ENCODE assay signal across 2 cellular contexts in genomic region chr11:24489477-24489876, GRCh38.
TF ChIP-seq lines count a peak whose summit lies in the region.

No MANE protein-coding gene starts in this region.

TF ChIP-seq in HepG2, 621 proteins besides CTCF, POLR2A, EP300 and RAD21:
- TF ChIP-seq BORCS8-MEF2B (CRISPR knock-in tag; IDR thresholded peaks at IDR 0.05) (no peak), REXO4 (CRISPR knock-in tag; IDR thresholded peaks at IDR 0.05; ENCODE audit: borderline replicate concordance) (no peak), SP140L (CRISPR knock-in tag; IDR thresholded peaks at IDR 0.05; ENCODE audit: borderline replicate concordance) (no peak), ZNF614 (CRISPR knock-in tag; IDR thresholded peaks at IDR 0.05; ENCODE audit: borderline replicate concordance) (no peak), SMAD1 (CRISPR knock-in tag; IDR thresholded peaks at IDR 0.05; ENCODE audit: borderline replicate concordance, low read depth) (no peak), ATF7 (IDR thresholded peaks at IDR 0.05) (no peak), ATF7 (CRISPR knock-in tag; IDR thresholded peaks at IDR 0.05) (no peak), GTF3A (CRISPR knock-in tag; conservative IDR thresholded peaks at IDR 0.05) (no peak), RERE (CRISPR knock-in tag; IDR thresholded peaks at IDR 0.05; ENCODE audit: low read depth) (no peak), RCOR2 (CRISPR knock-in tag; IDR thresholded peaks at IDR 0.05) (no peak), ZBTB2 (CRISPR knock-in tag; IDR thresholded peaks at IDR 0.05; ENCODE audit: low read depth) (no peak), SIX1 (CRISPR knock-in tag; IDR thresholded peaks at IDR 0.05; ENCODE audit: borderline replicate concordance) (no peak)
- TF ChIP-seq, protein P1, sequence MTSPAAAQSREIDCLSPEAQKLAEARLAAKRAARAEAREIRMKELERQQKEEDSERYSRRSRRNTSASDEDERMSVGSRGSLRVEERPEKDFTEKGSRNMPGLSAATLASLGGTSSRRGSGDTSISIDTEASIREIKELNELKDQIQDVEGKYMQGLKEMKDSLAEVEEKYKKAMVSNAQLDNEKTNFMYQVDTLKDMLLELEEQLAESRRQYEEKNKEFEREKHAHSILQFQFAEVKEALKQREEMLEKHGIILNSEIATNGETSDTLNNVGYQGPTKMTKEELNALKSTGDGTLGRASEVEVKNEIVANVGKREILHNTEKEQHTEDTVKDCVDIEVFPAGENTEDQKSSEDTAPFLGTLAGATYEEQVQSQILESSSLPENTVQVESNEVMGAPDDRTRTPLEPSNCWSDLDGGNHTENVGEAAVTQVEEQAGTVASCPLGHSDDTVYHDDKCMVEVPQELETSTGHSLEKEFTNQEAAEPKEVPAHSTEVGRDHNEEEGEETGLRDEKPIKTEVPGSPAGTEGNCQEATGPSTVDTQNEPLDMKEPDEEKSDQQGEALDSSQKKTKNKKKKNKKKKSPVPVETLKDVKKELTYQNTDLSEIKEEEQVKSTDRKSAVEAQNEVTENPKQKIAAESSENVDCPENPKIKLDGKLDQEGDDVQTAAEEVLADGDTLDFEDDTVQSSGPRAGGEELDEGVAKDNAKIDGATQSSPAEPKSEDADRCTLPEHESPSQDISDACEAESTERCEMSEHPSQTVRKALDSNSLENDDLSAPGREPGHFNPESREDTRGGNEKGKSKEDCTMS (CRISPR knock-in tag; conservative IDR thresholded peaks at IDR 0.05), result no peak

TF ChIP-seq in GM23338, 12 proteins besides CTCF, POLR2A, EP300 and RAD21:
- TF ChIP-seq CREB1 (CRISPR knock-in tag; IDR thresholded peaks at IDR 0.05; ENCODE audit: low read depth), result no peak
- no peak for TF ChIP-seq REST (IDR thresholded peaks at IDR 0.05; ENCODE audit: unreplicated experiment)
- TF ChIP-seq EZH2phosphoT487 (IDR thresholded peaks at IDR 0.05; ENCODE audit: unreplicated experiment), result no peak
- no peak for TF ChIP-seq NANOG (IDR thresholded peaks at IDR 0.05; ENCODE audit: borderline replicate concordance)
- no peak for TF ChIP-seq ZNF114 (CRISPR knock-in tag; IDR thresholded peaks at IDR 0.05)
- TF ChIP-seq EZH2 (IDR thresholded peaks at IDR 0.05; ENCODE audit: low read depth, unreplicated experiment), result no peak
- no peak for TF ChIP-seq ZNF462 (CRISPR knock-in tag; IDR thresholded peaks at IDR 0.05)
- no peak for TF ChIP-seq STAT1 (IDR thresholded peaks at IDR 0.05; ENCODE audit: unreplicated experiment)
- no peak for TF ChIP-seq ZNF331 (CRISPR knock-in tag; IDR thresholded peaks at IDR 0.05; ENCODE audit: low read depth)
- no peak for TF ChIP-seq JUNB (IDR thresholded peaks at IDR 0.05; ENCODE audit: unreplicated experiment)
- no peak for TF ChIP-seq ETS1 (IDR thresholded peaks at IDR 0.05)
- no peak for TF ChIP-seq POLR2AphosphoS5 (IDR thresholded peaks at IDR 0.05; ENCODE audit: low read depth)
